Comparison of ENCODE assay signal across 1 cellular context in the genomic region with DNA sequence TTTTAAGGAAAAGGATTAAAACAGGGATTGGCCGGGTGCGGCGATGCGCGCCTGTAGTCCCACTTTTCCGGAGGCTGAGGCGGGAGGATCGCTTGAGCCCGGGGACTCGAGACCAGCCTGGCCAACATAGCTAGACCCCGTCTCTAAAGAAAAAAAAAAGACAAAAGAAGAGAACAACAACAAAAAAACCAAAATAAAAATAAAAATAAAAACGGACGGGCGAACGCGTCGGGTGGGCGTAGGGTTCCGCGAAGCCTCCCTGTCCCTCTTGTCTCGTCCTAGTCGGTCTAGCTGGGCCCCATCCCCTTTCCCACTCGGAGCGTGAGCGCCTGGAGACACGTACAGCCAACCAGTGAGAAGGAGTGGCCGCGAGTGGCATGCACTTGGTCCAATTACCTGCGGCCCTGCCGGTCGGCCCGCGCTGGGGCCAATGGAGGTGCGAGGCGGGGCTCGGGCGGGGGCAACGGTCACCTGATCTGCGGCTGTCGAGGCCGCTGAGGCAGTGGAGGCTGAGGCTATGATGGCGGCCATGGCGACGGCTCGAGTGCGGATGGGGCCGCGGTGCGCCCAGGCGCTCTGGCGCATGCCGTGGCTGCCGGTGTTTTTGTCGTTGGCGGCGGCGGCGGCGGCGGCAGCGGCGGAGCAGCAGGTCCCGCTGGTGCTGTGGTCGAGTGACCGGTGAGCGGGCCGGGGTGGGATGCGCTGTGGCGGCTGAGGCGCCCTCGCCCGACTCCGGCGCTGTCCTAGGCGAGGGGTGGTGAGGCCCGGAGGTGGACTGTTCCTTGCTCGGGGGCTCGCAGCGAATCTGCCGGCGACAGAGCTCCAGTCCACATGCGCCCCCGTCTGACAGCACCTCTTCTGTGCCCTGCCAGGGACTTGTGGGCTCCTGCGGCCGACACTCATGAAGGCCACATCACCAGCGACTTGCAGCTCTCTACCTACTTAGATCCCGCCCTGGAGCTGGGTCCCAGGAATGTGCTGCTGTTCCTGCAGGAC.
TF ChIP-seq lines count a peak whose summit lies in the region.

A gene with protein sequence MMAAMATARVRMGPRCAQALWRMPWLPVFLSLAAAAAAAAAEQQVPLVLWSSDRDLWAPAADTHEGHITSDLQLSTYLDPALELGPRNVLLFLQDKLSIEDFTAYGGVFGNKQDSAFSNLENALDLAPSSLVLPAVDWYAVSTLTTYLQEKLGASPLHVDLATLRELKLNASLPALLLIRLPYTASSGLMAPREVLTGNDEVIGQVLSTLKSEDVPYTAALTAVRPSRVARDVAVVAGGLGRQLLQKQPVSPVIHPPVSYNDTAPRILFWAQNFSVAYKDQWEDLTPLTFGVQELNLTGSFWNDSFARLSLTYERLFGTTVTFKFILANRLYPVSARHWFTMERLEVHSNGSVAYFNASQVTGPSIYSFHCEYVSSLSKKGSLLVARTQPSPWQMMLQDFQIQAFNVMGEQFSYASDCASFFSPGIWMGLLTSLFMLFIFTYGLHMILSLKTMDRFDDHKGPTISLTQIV (plus strand): TSS at position 502 of the 996 bp plus-strand sequence. CDS start 16 bp downstream, at position 518.

TF ChIP-seq in HepG2, 621 proteins besides CTCF, POLR2A, EP300 and RAD21 (continued from another document and continues in another):
- TF ChIP-seq, protein P1, sequence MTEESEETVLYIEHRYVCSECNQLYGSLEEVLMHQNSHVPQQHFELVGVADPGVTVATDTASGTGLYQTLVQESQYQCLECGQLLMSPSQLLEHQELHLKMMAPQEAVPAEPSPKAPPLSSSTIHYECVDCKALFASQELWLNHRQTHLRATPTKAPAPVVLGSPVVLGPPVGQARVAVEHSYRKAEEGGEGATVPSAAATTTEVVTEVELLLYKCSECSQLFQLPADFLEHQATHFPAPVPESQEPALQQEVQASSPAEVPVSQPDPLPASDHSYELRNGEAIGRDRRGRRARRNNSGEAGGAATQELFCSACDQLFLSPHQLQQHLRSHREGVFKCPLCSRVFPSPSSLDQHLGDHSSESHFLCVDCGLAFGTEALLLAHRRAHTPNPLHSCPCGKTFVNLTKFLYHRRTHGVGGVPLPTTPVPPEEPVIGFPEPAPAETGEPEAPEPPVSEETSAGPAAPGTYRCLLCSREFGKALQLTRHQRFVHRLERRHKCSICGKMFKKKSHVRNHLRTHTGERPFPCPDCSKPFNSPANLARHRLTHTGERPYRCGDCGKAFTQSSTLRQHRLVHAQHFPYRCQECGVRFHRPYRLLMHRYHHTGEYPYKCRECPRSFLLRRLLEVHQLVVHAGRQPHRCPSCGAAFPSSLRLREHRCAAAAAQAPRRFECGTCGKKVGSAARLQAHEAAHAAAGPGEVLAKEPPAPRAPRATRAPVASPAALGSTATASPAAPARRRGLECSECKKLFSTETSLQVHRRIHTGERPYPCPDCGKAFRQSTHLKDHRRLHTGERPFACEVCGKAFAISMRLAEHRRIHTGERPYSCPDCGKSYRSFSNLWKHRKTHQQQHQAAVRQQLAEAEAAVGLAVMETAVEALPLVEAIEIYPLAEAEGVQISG (CRISPR knock-in tag; IDR thresholded peaks at IDR 0.05) = 0 out of 2 replicates have a peak, but pooled peaks have one; percentile 38
- TF ChIP-seq CHCHD3 (CRISPR knock-in tag; IDR thresholded peaks at IDR 0.05) (0 out of 2 replicates have a peak, but pooled peaks have one; percentile 24), ZFX (CRISPR knock-in tag; IDR thresholded peaks at IDR 0.05; ENCODE audit: low read depth) (peak; percentile 81), HMG20A (CRISPR knock-in tag; IDR thresholded peaks at IDR 0.05; ENCODE audit: borderline replicate concordance) (no peak), RFXANK (CRISPR knock-in tag; IDR thresholded peaks at IDR 0.05) (no peak), CREB1 (IDR thresholded peaks at IDR 0.05) (peak; percentile 37; the same call in 1 of the 2 replicates), CREB1 (CRISPR knock-in tag; IDR thresholded peaks at IDR 0.05) (peak; percentile 47), TAF15 (IDR thresholded peaks at IDR 0.05; ENCODE audit: low read depth, low read length, poor library complexity, severe bottlenecking) (no peak), ZZZ3 (CRISPR knock-in tag; IDR thresholded peaks at IDR 0.05; ENCODE audit: borderline replicate concordance) (no peak), SRSF4 (IDR thresholded peaks at IDR 0.05; ENCODE audit: low read depth, low read length, poor library complexity, severe bottlenecking) (no peak), NR2F1 (CRISPR knock-in tag; IDR thresholded peaks at IDR 0.05) (no peak), MAFG (CRISPR knock-in tag; IDR thresholded peaks at IDR 0.05) (no peak), CEBPG (CRISPR knock-in tag; IDR thresholded peaks at IDR 0.05) (no peak), POLR2AphosphoS5 (IDR thresholded peaks at IDR 0.05; ENCODE audit: low read depth, low read length) (peak; percentile 62), TBP (CRISPR knock-in tag; IDR thresholded peaks at IDR 0.05) (no peak), SRY (CRISPR knock-in tag; IDR thresholded peaks at IDR 0.05) (no peak; the same call in 1 of the 2 replicates), MXI1 (IDR thresholded peaks at IDR 0.05; ENCODE audit: borderline replicate concordance, low read depth, low read length) (peak; percentile 37; the same call in 1 of the 3 replicates), KDM5A (IDR thresholded peaks at IDR 0.05; ENCODE audit: borderline replicate concordance, low read length) (peak; percentile 65; the same call in 1 of the 2 replicates), DMAP1 (CRISPR knock-in tag; IDR thresholded peaks at IDR 0.05) (no peak), TAF1 (CRISPR knock-in tag; IDR thresholded peaks at IDR 0.05) (peak; percentile 75), ZNF317 (CRISPR knock-in tag; IDR thresholded peaks at IDR 0.05) (no peak), BORCS8-MEF2B (CRISPR knock-in tag; IDR thresholded peaks at IDR 0.05) (no peak), ZMYM3 (CRISPR knock-in tag; IDR thresholded peaks at IDR 0.05) (peak; percentile 70; the same call in 1 of the 2 replicates), CENPX (CRISPR knock-in tag; IDR thresholded peaks at IDR 0.05) (no peak), HDAC1 (CRISPR knock-in tag; IDR thresholded peaks at IDR 0.05) (peak; percentile 76), ELF4 (CRISPR knock-in tag; IDR thresholded peaks at IDR 0.05; ENCODE audit: borderline replicate concordance) (no peak), STAT5B (CRISPR knock-in tag; IDR thresholded peaks at IDR 0.05) (no peak)
- TF ChIP-seq, protein P2, sequence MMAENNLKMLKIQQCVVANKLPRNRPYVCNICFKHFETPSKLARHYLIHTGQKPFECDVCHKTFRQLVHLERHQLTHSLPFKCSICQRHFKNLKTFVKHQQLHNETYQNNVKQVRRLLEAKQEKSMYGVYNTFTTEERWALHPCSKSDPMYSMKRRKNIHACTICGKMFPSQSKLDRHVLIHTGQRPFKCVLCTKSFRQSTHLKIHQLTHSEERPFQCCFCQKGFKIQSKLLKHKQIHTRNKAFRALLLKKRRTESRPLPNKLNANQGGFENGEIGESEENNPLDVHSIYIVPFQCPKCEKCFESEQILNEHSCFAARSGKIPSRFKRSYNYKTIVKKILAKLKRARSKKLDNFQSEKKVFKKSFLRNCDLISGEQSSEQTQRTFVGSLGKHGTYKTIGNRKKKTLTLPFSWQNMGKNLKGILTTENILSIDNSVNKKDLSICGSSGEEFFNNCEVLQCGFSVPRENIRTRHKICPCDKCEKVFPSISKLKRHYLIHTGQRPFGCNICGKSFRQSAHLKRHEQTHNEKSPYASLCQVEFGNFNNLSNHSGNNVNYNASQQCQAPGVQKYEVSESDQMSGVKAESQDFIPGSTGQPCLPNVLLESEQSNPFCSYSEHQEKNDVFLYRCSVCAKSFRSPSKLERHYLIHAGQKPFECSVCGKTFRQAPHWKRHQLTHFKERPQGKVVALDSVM (CRISPR knock-in tag; IDR thresholded peaks at IDR 0.05) = peak; percentile 99
- TF ChIP-seq, protein P3, sequence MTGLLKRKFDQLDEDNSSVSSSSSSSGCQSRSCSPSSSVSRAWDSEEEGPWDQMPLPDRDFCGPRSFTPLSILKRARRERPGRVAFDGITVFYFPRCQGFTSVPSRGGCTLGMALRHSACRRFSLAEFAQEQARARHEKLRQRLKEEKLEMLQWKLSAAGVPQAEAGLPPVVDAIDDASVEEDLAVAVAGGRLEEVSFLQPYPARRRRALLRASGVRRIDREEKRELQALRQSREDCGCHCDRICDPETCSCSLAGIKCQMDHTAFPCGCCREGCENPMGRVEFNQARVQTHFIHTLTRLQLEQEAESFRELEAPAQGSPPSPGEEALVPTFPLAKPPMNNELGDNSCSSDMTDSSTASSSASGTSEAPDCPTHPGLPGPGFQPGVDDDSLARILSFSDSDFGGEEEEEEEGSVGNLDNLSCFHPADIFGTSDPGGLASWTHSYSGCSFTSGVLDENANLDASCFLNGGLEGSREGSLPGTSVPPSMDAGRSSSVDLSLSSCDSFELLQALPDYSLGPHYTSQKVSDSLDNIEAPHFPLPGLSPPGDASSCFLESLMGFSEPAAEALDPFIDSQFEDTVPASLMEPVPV (CRISPR knock-in tag; IDR thresholded peaks at IDR 0.05) = no peak
- TF ChIP-seq, protein P4, sequence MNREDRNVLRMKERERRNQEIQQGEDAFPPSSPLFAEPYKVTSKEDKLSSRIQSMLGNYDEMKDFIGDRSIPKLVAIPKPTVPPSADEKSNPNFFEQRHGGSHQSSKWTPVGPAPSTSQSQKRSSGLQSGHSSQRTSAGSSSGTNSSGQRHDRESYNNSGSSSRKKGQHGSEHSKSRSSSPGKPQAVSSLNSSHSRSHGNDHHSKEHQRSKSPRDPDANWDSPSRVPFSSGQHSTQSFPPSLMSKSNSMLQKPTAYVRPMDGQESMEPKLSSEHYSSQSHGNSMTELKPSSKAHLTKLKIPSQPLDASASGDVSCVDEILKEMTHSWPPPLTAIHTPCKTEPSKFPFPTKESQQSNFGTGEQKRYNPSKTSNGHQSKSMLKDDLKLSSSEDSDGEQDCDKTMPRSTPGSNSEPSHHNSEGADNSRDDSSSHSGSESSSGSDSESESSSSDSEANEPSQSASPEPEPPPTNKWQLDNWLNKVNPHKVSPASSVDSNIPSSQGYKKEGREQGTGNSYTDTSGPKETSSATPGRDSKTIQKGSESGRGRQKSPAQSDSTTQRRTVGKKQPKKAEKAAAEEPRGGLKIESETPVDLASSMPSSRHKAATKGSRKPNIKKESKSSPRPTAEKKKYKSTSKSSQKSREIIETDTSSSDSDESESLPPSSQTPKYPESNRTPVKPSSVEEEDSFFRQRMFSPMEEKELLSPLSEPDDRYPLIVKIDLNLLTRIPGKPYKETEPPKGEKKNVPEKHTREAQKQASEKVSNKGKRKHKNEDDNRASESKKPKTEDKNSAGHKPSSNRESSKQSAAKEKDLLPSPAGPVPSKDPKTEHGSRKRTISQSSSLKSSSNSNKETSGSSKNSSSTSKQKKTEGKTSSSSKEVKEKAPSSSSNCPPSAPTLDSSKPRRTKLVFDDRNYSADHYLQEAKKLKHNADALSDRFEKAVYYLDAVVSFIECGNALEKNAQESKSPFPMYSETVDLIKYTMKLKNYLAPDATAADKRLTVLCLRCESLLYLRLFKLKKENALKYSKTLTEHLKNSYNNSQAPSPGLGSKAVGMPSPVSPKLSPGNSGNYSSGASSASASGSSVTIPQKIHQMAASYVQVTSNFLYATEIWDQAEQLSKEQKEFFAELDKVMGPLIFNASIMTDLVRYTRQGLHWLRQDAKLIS (CRISPR knock-in tag; IDR thresholded peaks at IDR 0.05) = no peak
- TF ChIP-seq, protein P5, sequence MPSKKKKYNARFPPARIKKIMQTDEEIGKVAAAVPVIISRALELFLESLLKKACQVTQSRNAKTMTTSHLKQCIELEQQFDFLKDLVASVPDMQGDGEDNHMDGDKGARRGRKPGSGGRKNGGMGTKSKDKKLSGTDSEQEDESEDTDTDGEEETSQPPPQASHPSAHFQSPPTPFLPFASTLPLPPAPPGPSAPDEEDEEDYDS (CRISPR knock-in tag; IDR thresholded peaks at IDR 0.05) = peak; percentile 65
- TF ChIP-seq, protein P6, sequence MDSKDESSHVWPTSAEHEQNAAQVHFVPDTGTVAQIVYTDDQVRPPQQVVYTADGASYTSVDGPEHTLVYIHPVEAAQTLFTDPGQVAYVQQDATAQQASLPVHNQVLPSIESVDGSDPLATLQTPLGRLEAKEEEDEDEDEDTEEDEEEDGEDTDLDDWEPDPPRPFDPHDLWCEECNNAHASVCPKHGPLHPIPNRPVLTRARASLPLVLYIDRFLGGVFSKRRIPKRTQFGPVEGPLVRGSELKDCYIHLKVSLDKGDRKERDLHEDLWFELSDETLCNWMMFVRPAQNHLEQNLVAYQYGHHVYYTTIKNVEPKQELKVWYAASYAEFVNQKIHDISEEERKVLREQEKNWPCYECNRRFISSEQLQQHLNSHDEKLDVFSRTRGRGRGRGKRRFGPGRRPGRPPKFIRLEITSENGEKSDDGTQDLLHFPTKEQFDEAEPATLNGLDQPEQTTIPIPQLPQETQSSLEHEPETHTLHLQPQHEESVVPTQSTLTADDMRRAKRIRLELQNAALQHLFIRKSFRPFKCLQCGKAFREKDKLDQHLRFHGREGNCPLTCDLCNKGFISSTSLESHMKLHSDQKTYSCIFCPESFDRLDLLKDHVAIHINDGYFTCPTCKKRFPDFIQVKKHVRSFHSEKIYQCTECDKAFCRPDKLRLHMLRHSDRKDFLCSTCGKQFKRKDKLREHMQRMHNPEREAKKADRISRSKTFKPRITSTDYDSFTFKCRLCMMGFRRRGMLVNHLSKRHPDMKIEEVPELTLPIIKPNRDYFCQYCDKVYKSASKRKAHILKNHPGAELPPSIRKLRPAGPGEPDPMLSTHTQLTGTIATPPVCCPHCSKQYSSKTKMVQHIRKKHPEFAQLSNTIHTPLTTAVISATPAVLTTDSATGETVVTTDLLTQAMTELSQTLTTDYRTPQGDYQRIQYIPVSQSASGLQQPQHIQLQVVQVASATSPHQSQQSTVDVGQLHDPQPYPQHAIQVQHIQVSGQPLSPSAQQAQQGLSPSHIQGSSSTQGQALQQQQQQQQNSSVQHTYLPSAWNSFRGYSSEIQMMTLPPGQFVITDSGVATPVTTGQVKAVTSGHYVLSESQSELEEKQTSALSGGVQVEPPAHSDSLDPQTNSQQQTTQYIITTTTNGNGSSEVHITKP (CRISPR knock-in tag; IDR thresholded peaks at IDR 0.05; ENCODE audit: low read depth) = no peak
- TF ChIP-seq, protein P7, sequence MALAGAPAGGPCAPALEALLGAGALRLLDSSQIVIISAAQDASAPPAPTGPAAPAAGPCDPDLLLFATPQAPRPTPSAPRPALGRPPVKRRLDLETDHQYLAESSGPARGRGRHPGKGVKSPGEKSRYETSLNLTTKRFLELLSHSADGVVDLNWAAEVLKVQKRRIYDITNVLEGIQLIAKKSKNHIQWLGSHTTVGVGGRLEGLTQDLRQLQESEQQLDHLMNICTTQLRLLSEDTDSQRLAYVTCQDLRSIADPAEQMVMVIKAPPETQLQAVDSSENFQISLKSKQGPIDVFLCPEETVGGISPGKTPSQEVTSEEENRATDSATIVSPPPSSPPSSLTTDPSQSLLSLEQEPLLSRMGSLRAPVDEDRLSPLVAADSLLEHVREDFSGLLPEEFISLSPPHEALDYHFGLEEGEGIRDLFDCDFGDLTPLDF (CRISPR knock-in tag; IDR thresholded peaks at IDR 0.05) = no peak
- TF ChIP-seq, protein P8, sequence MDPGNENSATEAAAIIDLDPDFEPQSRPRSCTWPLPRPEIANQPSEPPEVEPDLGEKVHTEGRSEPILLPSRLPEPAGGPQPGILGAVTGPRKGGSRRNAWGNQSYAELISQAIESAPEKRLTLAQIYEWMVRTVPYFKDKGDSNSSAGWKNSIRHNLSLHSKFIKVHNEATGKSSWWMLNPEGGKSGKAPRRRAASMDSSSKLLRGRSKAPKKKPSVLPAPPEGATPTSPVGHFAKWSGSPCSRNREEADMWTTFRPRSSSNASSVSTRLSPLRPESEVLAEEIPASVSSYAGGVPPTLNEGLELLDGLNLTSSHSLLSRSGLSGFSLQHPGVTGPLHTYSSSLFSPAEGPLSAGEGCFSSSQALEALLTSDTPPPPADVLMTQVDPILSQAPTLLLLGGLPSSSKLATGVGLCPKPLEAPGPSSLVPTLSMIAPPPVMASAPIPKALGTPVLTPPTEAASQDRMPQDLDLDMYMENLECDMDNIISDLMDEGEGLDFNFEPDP (CRISPR knock-in tag; conservative IDR thresholded peaks at IDR 0.05) = no peak
